Comparison of ENCODE assay signal across 6 cellular contexts in genomic region chr22:37906364-37907008, GRCh38. TPM values are rescaled to one million over a fixed set of nuclear protein-coding genes. Genes with fewer than 3 reads are reported as not detected.
A peak's percentile ranks its signal among the peaks of the same experiment; 100 is the strongest.
DNase-seq lines count a peak whose midpoint lies in the region; ATAC-seq, FAIRE-seq and TF ChIP-seq lines count a peak whose summit lies in the region.

No MANE protein-coding gene starts in this region.

- H3K9me3 Mint-ChIP-seq in IgD-negative memory B cell = no peaks in the 10 kb centered on the region
- no peaks in the 10 kb centered on the region for H3K9me3 Mint-ChIP-seq in nephron

- TF ChIP-seq RAD21 in K562 (CRISPR knock-in tag; conservative IDR thresholded peaks at IDR 0.05 in 1 of 2, IDR thresholded peaks at IDR 0.05 in 1 of 2) = no peak

- in situ Hi-C loops in K562 (cut with MboI) = no loop called here

- POLR2A ChIA-PET in K562 (lab: Yijun Ruan, JAX) = interaction anchor here (0.6 to 2.7 kb wide), 4 partner anchors 10 to 115 kb away, joined by 4 to 16 read pairs (median 6); no protein-coding TSS in a partner anchor

- H3K27ac ChIP-seq in K562 (ENCODE audit: extremely low read depth, low read depth, low read length) = peak overlapping the region; percentile 77; the same call in 2 of the 3 replicates

- H3K27me3 Mint-ChIP-seq in IgD-negative memory B cell = no peaks in the 10 kb centered on the region
- H3K27me3 Mint-ChIP-seq in nephron (ENCODE audit: low read depth) = peaks cover 6% of the 10 kb centered on the region

- H2AFZ ChIP-seq in K562 (ENCODE audit: low read depth, low read length) = peak overlapping the region; percentile 70; the same call in 1 of the 2 replicates

- no peaks in the 10 kb centered on the region for H4K20me1 ChIP-seq in K562 (replicated peaks; ENCODE audit: control insufficient read depth, insufficient read depth, low read length)

- H3K27ac Mint-ChIP-seq in IgD-negative memory B cell (peak overlapping the region; percentile 23 to 91 (median 82)), nephron (peak overlapping the region; percentile 81 to 92 (median 91))

- no peaks in the 10 kb centered on the region for H3K27me3 ChIP-seq in K562 (ENCODE audit: control insufficient read depth in 2 of 2, insufficient read depth in 2 of 2, low read length in 2 of 2)

- peak overlapping the region; percentile 65 for H3K4me2 ChIP-seq in K562 (ENCODE audit: insufficient read depth, low read length)

- no TSS peak for BruUV-seq in K562 (replicated peaks; lab: Mats Ljungman, UMichigan)

- CTCF ChIA-PET in K562 (lab: Yijun Ruan, JAX; ENCODE audit: low intra/inter-chr PET ratio) = interaction anchor here (0.9 to 1.7 kb wide), 2 partner anchors 19 to 59 kb away, joined by 3 to 4 read pairs; no protein-coding TSS in a partner anchor

- peak overlapping the region; percentile 57 to 95 (median 86) for H3K4me3 Mint-ChIP-seq in IgD-negative memory B cell
- H3K4me3 Mint-ChIP-seq in nephron = peak overlapping the region; percentile 82 to 96 (median 92)

- no peaks in the 10 kb centered on the region; the same call in 2 of the 3 replicates for H3K36me3 ChIP-seq in K562 (ENCODE audit: control insufficient read depth, insufficient read depth, low read length)

- no peaks in the 10 kb centered on the region for H3K9me1 ChIP-seq in K562 (ENCODE audit: control insufficient read depth, insufficient read depth, low read length)

- TF ChIP-seq CTCF in K562 (IDR thresholded peaks at IDR 0.05 in 2 of 3, conservative IDR thresholded peaks at IDR 0.05 in 1 of 3; ENCODE audit: insufficient read depth in 2 of 3, low read depth in 1 of 3, low read length in 3 of 3) = no peak
- TF ChIP-seq CTCF in nephron (IDR thresholded peaks at IDR 0.05; ENCODE audit: unreplicated experiment in 3 of 3) = no peak

- peaks cover 8% of the 10 kb centered on the region; the same call in 2 of the 3 replicates for H3K79me2 ChIP-seq in K562 (ENCODE audit: control insufficient read depth, insufficient read depth, low read length)

- ATAC-seq in GM18907 (IDR thresholded peaks at IDR 0.05; ENCODE audit: unreplicated experiment) = peak; percentile 18
- no peak for ATAC-seq in K562

- DNase-seq in K562 (ENCODE audit: extremely low read depth in 1 of 4, low spot score in 3 of 4) (peak; percentile 35 to 74 (median 57)), Ammon's horn (ENCODE audit: low spot score) (no peak), NCI-H2081 (lab: John Stamatoyannopoulos, UW) (no peak)

- no peak for TF ChIP-seq EP300 in K562 (IDR thresholded peaks at IDR 0.05; ENCODE audit: low read length)

- peaks cover 9 to 24% (median 14%) of the 10 kb centered on the region in 3 donors for H3K4me1 Mint-ChIP-seq in IgD-negative memory B cell
- H3K4me1 Mint-ChIP-seq in nephron = peaks cover 50% of the 10 kb centered on the region

- intact Hi-C loops in K562 (cut with micrococcal nuclease) = no loop called here

- H3K9me3 ChIP-seq in K562 (replicated peaks; ENCODE audit: control insufficient read depth, insufficient read depth, low read depth, low read length) = no peaks in the 10 kb centered on the region

- peak overlapping the region; percentile 66 to 94; a peak in 3 of 4 replicates for H3K9ac ChIP-seq in K562 (ENCODE audit: insufficient read depth in 1 of 2, low read depth in 2 of 2, low read length in 2 of 2)

- H3K36me3 Mint-ChIP-seq in IgD-negative memory B cell (peaks cover 6% of the 10 kb centered on the region), nephron (ENCODE audit: low read depth) (no peaks in the 10 kb centered on the region)

- 7% methylated on average over 6 of the region's 75 CpGs for WGBS in K562 (ENCODE audit: insufficient coverage, low coverage, missing lambda C conversion rate)

- no peak for FAIRE-seq in K562 (lab: Jason Lieb, UNC)

- TF ChIP-seq POLR2A in K562 (conservative IDR thresholded peaks at IDR 0.05) = no peak

- H3K4me3 ChIP-seq in K562 = peak overlapping the region; percentile 59

- peaks cover 20 to 29% of the 10 kb centered on the region in 2 experiments; a peak in 4 of 5 replicates for H3K4me1 ChIP-seq in K562 (replicated peaks in 1 of 2; ENCODE audit: control insufficient read depth in 2 of 2, insufficient read depth in 2 of 2, low read length in 2 of 2)

RNA-seq across cellular contexts. Expression of gene MICALL1, which starts 0.4 kb away (rescaled TPM):
- polyA plus RNA-seq in IgD-negative memory B cell (4.7 TPM), K562 (2011; rRNA removed) (4.0 and 5.8 TPM in 2 replicates), K562 (2014; fragmentation: Illumina TruSeq; extraction: Trizol) (10.4 and 11.4 TPM in 2 replicates), K562 (2014; fragmentation: Nextera tagmentation; extraction: Ambion mirVana) (under 1 TPM; 0.32 to 0.62 TPM), K562 (2014; rRNA removed) (7.7 and 8.2 TPM in 2 replicates)
- 12.3 and 33.3 TPM in 2 replicates for total RNA-seq in K562 (2011; cell fraction: chromatin; rRNA removed; ENCODE audit: low replicate concordance)
- total RNA-seq in K562 (2011; cell fraction: nucleolus; rRNA removed) = 19.0 and 19.9 TPM in 2 replicates
- total RNA-seq in K562 (2011; cell fraction: nucleoplasm; rRNA removed) = 13.0 and 15.6 TPM in 2 replicates
- total RNA-seq in K562 (2014; rRNA removed) (9.3 and 13.9 TPM in 2 replicates), K562 (2014; rRNA removed; fragmentation: Illumina TruSeq; extraction: Trizol) (5.9 and 6.4 TPM in 2 replicates), K562 (2015; rRNA removed; fragmentation: Illumina TruSeq; extraction: Trizol) (6.1 and 7.6 TPM in 2 replicates), K562 (2021) (20.4 and 21.5 TPM in 2 replicates)
- 4.8 and 10.3 TPM in 2 replicates for polyA plus RNA-seq in K562 (2011; cell fraction: cytosol; rRNA removed)
- polyA plus RNA-seq in K562 (2011; cell fraction: nucleus; rRNA removed) = 5.8 and 9.0 TPM in 2 replicates
- 11.6 and 27.8 TPM in 2 replicates for polyA plus RNA-seq in K562 (2012)
- polyA minus RNA-seq in K562 (2011; rRNA and poly(A)+ RNA removed) = 8.1 and 9.1 TPM in 2 replicates
- polyA minus RNA-seq in K562 (2011; cell fraction: cytosol; rRNA and poly(A)+ RNA removed) = 12.0 and 19.4 TPM in 2 replicates
- polyA minus RNA-seq in K562 (2011; cell fraction: nucleus; rRNA and poly(A)+ RNA removed) = 4.3 and 6.9 TPM in 2 replicates

RNA-seq across cellular contexts. Expression of gene C22orf23, which starts 46.9 kb away (rescaled TPM):
- not detected for polyA plus RNA-seq in IgD-negative memory B cell
- 0.46 and 1.2 TPM in 2 replicates for total RNA-seq in K562 (2011; cell fraction: chromatin; rRNA removed; ENCODE audit: low replicate concordance)
- total RNA-seq in K562 (2011; cell fraction: nucleolus; rRNA removed) = 0.67 TPM in 1 of 2 replicates, not detected in the other
- 0.88 and 1.4 TPM in 2 replicates for total RNA-seq in K562 (2011; cell fraction: nucleoplasm; rRNA removed)
- total RNA-seq in K562 (2014; rRNA removed) = 0.32 and 0.82 TPM in 2 replicates
- total RNA-seq in K562 (2014; rRNA removed; fragmentation: Illumina TruSeq; extraction: Trizol) = 0.25 and 0.48 TPM in 2 replicates
- 0.26 and 0.51 TPM in 2 replicates for total RNA-seq in K562 (2015; rRNA removed; fragmentation: Illumina TruSeq; extraction: Trizol)
- 0.49 and 0.64 TPM in 2 replicates for total RNA-seq in K562 (2021)
- 0.33 and 0.79 TPM in 2 replicates for polyA plus RNA-seq in K562 (2011; rRNA removed)
- 0.52 and 0.88 TPM in 2 replicates for polyA plus RNA-seq in K562 (2011; cell fraction: cytosol; rRNA removed)
- 0.63 and 0.76 TPM in 2 replicates for polyA plus RNA-seq in K562 (2011; cell fraction: nucleus; rRNA removed)
- 0.42 and 0.51 TPM in 2 replicates for polyA plus RNA-seq in K562 (2012)
- 0.69 and 1.0 TPM in 2 replicates for polyA plus RNA-seq in K562 (2014; fragmentation: Illumina TruSeq; extraction: Trizol)
- polyA plus RNA-seq in K562 (2014; fragmentation: Nextera tagmentation; extraction: Ambion mirVana) = under 1 TPM; 0.53 to 0.91 TPM
- 0.65 and 0.82 TPM in 2 replicates for polyA plus RNA-seq in K562 (2014; rRNA removed)
- 0.66 and 0.91 TPM in 2 replicates for polyA minus RNA-seq in K562 (2011; rRNA and poly(A)+ RNA removed)
- not detected in 2 replicates for polyA minus RNA-seq in K562 (2011; cell fraction: cytosol; rRNA and poly(A)+ RNA removed)
- 0.78 TPM in 1 of 2 replicates, not detected in the other for polyA minus RNA-seq in K562 (2011; cell fraction: nucleus; rRNA and poly(A)+ RNA removed)

RNA-seq across cellular contexts. Expression of gene POLR2F, which starts 47.0 kb away (rescaled TPM):
- polyA plus RNA-seq in IgD-negative memory B cell (133 TPM), K562 (2011; rRNA removed) (89.4 and 116 TPM in 2 replicates), K562 (2014; fragmentation: Illumina TruSeq; extraction: Trizol) (156 and 168 TPM in 2 replicates), K562 (2014; fragmentation: Nextera tagmentation; extraction: Ambion mirVana) (100 to 1,000 TPM; 187 to 195 TPM), K562 (2014; rRNA removed) (410 and 469 TPM in 2 replicates)
- total RNA-seq in K562 (2011; cell fraction: chromatin; rRNA removed; ENCODE audit: low replicate concordance) = 31.7 and 45.8 TPM in 2 replicates
- total RNA-seq in K562 (2011; cell fraction: nucleolus; rRNA removed) = 21.2 and 27.6 TPM in 2 replicates
- total RNA-seq in K562 (2011; cell fraction: nucleoplasm; rRNA removed) = 27.6 and 28.5 TPM in 2 replicates
- total RNA-seq in K562 (2014; rRNA removed) (240 and 294 TPM in 2 replicates), K562 (2014; rRNA removed; fragmentation: Illumina TruSeq; extraction: Trizol) (73.2 and 98.9 TPM in 2 replicates), K562 (2015; rRNA removed; fragmentation: Illumina TruSeq; extraction: Trizol) (115 and 129 TPM in 2 replicates), K562 (2021) (145 and 162 TPM in 2 replicates)
- polyA plus RNA-seq in K562 (2011; cell fraction: cytosol; rRNA removed) = 137 and 187 TPM in 2 replicates
- 42.9 and 44.4 TPM in 2 replicates for polyA plus RNA-seq in K562 (2011; cell fraction: nucleus; rRNA removed)
- polyA plus RNA-seq in K562 (2012) = 84.6 and 208 TPM in 2 replicates
- 18.3 and 28.5 TPM in 2 replicates for polyA minus RNA-seq in K562 (2011; rRNA and poly(A)+ RNA removed)
- 36.5 and 39.5 TPM in 2 replicates for polyA minus RNA-seq in K562 (2011; cell fraction: cytosol; rRNA and poly(A)+ RNA removed)
- polyA minus RNA-seq in K562 (2011; cell fraction: nucleus; rRNA and poly(A)+ RNA removed) = 8.8 and 13.2 TPM in 2 replicates

RNA-seq across cellular contexts. Expression of gene EIF3L, which starts 57.3 kb away (rescaled TPM):
- polyA plus RNA-seq in IgD-negative memory B cell (344 TPM), K562 (2011; rRNA removed) (699 and 703 TPM in 2 replicates), K562 (2014; fragmentation: Illumina TruSeq; extraction: Trizol) (395 and 506 TPM in 2 replicates), K562 (2014; fragmentation: Nextera tagmentation; extraction: Ambion mirVana) (100 to 1,000 TPM; 368 to 462 TPM), K562 (2014; rRNA removed) (257 and 313 TPM in 2 replicates)
- total RNA-seq in K562 (2011; cell fraction: chromatin; rRNA removed; ENCODE audit: low replicate concordance) = 160 and 200 TPM in 2 replicates
- 170 and 183 TPM in 2 replicates for total RNA-seq in K562 (2011; cell fraction: nucleolus; rRNA removed)
- 181 and 259 TPM in 2 replicates for total RNA-seq in K562 (2011; cell fraction: nucleoplasm; rRNA removed)
- total RNA-seq in K562 (2014; rRNA removed) (282 and 295 TPM in 2 replicates), K562 (2014; rRNA removed; fragmentation: Illumina TruSeq; extraction: Trizol) (347 and 353 TPM in 2 replicates), K562 (2015; rRNA removed; fragmentation: Illumina TruSeq; extraction: Trizol) (306 and 312 TPM in 2 replicates), K562 (2021) (402 and 426 TPM in 2 replicates)
- polyA plus RNA-seq in K562 (2011; cell fraction: cytosol; rRNA removed) = 552 and 733 TPM in 2 replicates
- 176 and 282 TPM in 2 replicates for polyA plus RNA-seq in K562 (2011; cell fraction: nucleus; rRNA removed)
- 544 and 794 TPM in 2 replicates for polyA plus RNA-seq in K562 (2012)
- polyA minus RNA-seq in K562 (2011; rRNA and poly(A)+ RNA removed) = 964 and 1,011 TPM in 2 replicates
- polyA minus RNA-seq in K562 (2011; cell fraction: cytosol; rRNA and poly(A)+ RNA removed) = 200 and 235 TPM in 2 replicates
- polyA minus RNA-seq in K562 (2011; cell fraction: nucleus; rRNA and poly(A)+ RNA removed) = 52.8 and 107 TPM in 2 replicates

Comparison
In these comparisons a context has a peak if more than half of its experiments do, and no peak if none do; other contexts are left out.
1. DNase-seq: peak in K562 (4 of 4); none in Ammon's horn (single experiment) and NCI-H2081 (0 of 2).